ENCODE assay signal across 1 cellular context in the genomic region with DNA sequence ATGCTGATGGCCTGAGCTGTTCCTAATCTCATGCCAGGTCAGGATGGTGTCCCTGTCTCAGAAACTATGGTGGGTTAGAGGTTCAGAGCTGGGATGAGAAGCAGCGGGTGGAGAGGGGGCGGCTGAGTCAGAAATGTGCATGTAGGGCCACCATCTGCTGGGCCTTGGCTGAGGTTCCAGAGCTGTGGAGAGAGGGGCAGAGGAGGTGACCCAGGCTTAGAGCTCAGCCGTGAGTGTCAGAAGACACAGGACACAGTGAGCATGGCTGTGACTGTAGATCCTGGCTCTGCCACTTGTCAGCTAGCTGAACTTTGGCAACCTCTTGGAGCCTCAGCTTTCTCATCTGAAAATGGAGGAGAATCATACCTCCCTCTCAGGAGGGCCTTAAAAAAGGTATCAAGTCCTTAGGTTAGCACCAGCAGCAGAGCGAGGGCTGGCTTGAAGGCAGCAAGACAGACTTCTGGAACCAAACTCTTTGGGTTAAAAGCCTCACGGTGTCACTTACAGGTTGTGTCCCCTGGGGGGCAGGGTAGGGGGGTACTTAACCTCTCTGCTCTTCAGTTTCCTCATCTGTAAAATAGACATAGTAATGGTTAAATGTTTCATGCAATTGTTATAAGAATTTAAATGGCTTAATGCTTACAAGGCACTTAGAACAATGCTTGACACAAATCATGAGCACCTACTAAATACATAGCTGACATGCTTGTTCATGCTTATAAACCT.
TF ChIP-seq lines count a peak whose summit lies in the region.

No MANE protein-coding gene starts in this region.

TF ChIP-seq in K562, 482 proteins besides CTCF, POLR2A, EP300 and RAD21:
- TF ChIP-seq, protein P1, sequence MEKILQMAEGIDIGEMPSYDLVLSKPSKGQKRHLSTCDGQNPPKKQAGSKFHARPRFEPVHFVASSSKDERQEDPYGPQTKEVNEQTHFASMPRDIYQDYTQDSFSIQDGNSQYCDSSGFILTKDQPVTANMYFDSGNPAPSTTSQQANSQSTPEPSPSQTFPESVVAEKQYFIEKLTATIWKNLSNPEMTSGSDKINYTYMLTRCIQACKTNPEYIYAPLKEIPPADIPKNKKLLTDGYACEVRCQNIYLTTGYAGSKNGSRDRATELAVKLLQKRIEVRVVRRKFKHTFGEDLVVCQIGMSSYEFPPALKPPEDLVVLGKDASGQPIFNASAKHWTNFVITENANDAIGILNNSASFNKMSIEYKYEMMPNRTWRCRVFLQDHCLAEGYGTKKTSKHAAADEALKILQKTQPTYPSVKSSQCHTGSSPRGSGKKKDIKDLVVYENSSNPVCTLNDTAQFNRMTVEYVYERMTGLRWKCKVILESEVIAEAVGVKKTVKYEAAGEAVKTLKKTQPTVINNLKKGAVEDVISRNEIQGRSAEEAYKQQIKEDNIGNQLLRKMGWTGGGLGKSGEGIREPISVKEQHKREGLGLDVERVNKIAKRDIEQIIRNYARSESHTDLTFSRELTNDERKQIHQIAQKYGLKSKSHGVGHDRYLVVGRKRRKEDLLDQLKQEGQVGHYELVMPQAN (IDR thresholded peaks at IDR 0.05; ENCODE audit: borderline replicate concordance): no peak
- TF ChIP-seq RBM25 (IDR thresholded peaks at IDR 0.05; ENCODE audit: low read depth, low read length, severe bottlenecking): peak; percentile 12
